Comparison of ENCODE assay signal across 8 cellular contexts in the genomic region with DNA sequence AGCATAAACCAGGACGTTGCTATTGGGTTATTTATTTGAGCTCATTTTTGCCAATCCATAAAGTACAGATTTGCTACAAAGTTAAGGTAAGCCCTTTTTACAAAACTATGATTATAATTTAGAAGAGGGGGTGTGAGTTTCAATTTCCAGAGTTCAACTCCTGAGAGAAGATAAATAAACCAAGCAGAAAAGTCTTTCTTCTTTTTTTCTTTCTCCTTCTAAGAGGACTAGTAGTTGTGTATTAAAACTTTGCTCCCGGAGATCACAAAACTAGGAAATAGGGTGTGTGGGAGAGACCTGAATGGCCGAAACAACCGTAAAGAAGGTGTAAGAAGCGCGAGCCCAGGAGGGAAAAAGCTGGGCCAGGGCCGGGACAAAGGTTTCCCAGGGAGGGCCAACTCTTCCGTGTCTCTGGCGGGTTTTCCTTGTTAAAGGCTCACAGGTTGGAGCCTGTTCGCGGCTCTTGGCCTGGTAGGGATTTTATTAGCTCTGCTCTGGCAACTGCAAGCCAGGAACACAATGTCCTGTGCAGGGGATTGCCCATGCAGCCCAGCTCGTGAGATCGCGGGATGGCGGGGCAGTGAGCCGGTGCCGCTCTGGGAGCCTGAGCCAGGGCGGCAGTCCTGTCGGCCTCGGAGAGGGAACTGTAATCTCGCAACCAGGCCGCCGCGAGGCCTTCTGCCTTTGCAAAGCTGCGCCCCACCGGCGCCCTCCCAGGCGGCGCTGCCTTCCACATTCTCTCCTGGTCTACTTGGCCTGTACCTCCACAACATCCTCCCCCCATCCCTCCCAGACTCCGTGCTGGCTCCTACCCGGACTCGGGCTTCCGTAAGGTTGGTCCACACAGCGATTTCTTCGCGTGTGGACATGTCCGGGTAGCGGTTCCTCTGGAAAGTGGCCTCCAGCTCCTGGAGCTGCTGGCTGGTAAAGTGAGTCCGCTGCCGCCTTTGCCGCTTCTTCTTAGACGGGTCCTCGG. TPM values are rescaled to one million over a fixed set of nuclear protein-coding genes. Genes with fewer than 3 reads are reported as not detected.
DNase-seq lines count a peak whose midpoint lies in the region; ATAC-seq and TF ChIP-seq lines count a peak whose summit lies in the region.

No MANE protein-coding gene starts in this region.

- H3K4me3 ChIP-seq in AG04449 (ENCODE audit: low read depth, low read length), result peak overlapping the region; percentile 6
- peak overlapping the region; percentile 43 for H3K4me3 ChIP-seq in lower lobe of right lung

- peak overlapping the region; percentile 55 for H3K4me2 ChIP-seq in H9 (ENCODE audit: insufficient read depth, insufficient read length, low read length)

- H2AK5ac ChIP-seq in H9 (ENCODE audit: insufficient read length, low read length), result no peak overlapping the region

- no peak overlapping the region for H2AFZ ChIP-seq in H9 (ENCODE audit: low read length)

- no peak overlapping the region for H3T11ph ChIP-seq in H9 (ENCODE audit: low read length)

- no peak overlapping the region for H4K8ac ChIP-seq in H9 (replicated peaks; ENCODE audit: insufficient read length, low read depth, low read length)

- H2BK120ac ChIP-seq in H9 (ENCODE audit: low read depth, low read length, poor library complexity, severe bottlenecking), result no peak overlapping the region

- peak overlapping the region; percentile 75 to 82 for H3K4me3 Mint-ChIP-seq in H9
- H3K4me3 Mint-ChIP-seq in brain, result peak overlapping the region; percentile 80 to 88 (median 84)

- H3K79me1 ChIP-seq in H9 (ENCODE audit: insufficient read depth, low read depth, low read length, poor library complexity, severe bottlenecking), result no peaks in the 10 kb centered on the region

- H2BK20ac ChIP-seq in H9 (ENCODE audit: low read depth, low read length, poor library complexity, severe bottlenecking), result no peak overlapping the region

- H3K9me3 ChIP-seq in H9 (ENCODE audit: control insufficient read depth, low read depth, low read length) (no peaks in the 10 kb centered on the region), lower lobe of right lung (no peaks in the 10 kb centered on the region)

- no peaks in the 10 kb centered on the region for H3K36me3 ChIP-seq in lower lobe of right lung

- H3K23me2 ChIP-seq in H9 (ENCODE audit: insufficient read length, low read depth, low read length, poor library complexity, severe bottlenecking), result peaks cover 36% of the 10 kb centered on the region

- intact Hi-C loops in lower lobe of right lung (cut with DNase I), result no loop called here

- TF ChIP-seq CTCF in AG04449 (IDR thresholded peaks at IDR 0.05; ENCODE audit: insufficient read depth, low read length, missing control alignments), result no peak
- TF ChIP-seq CTCF in H9 (conservative IDR thresholded peaks at IDR 0.05), result peak; percentile 48; the same call in 2 of the 3 replicates
- peak in 1 of 2 experiments; percentile 26 for TF ChIP-seq CTCF in brain (conservative IDR thresholded peaks at IDR 0.05)
- no peak for TF ChIP-seq CTCF in lower lobe of right lung (IDR thresholded peaks at IDR 0.05)
- no peak for TF ChIP-seq CTCF in omental fat pad (IDR thresholded peaks at IDR 0.05)

- no peaks in the 10 kb centered on the region; a peak in 2 of 7 replicates for H3K36me3 Mint-ChIP-seq in H9 (ENCODE audit: insufficient read depth in 1 of 3, low read depth in 3 of 3)
- H3K36me3 Mint-ChIP-seq in brain, result peaks cover 19% of the 10 kb centered on the region

- no peak overlapping the region for H3K27ac ChIP-seq in H9 (ENCODE audit: insufficient read length, low read depth, low read length)
- no peak overlapping the region for H3K27ac ChIP-seq in lower lobe of right lung
- H3K27ac ChIP-seq in caudate nucleus (ENCODE audit: low read depth, low read length), result no peak overlapping the region

- H3K18ac ChIP-seq in H9 (ENCODE audit: insufficient read length, low read depth, low read length), result no peak overlapping the region

- peak overlapping the region in 1 of 3 experiments; percentile 85; a peak in 2 of 7 replicates for H3K27ac Mint-ChIP-seq in H9
- H3K27ac Mint-ChIP-seq in brain, result peak overlapping the region in 3 of 5 experiments; percentile 43 to 94 (median 91)

- no peak overlapping the region for H3K14ac ChIP-seq in H9 (ENCODE audit: insufficient read depth, low read length)

- H3K4me1 ChIP-seq in H9 (ENCODE audit: insufficient read depth, low read length) (no peaks in the 10 kb centered on the region; the same call in 1 of the 2 replicates), lower lobe of right lung (peaks cover 28% of the 10 kb centered on the region)

- H3K9me3 Mint-ChIP-seq in H9 (peaks cover 0 to 19% of the 10 kb centered on the region in 2 experiments; a peak in 3 of 5 replicates), brain (peaks cover 0 to 13% (median 3%) of the 10 kb centered on the region in 5 experiments)

- DNase-seq in AG04449 (ENCODE audit: low read depth, low spot score) (no peak), H9 (peak; percentile 89), lower lobe of right lung (no peak), caudate nucleus (lab: John Stamatoyannopoulos, UW) (no peak), ureter (ENCODE audit: low spot score) (no peak), NCI-H2029 treated with DMSO at 0.1 percent for 48 hours (lab: John Stamatoyannopoulos, UW) (no peak), omental fat pad (ENCODE audit: low spot score) (no peak)

- H3K23ac ChIP-seq in H9 (ENCODE audit: insufficient read length, low read depth, low read length), result no peak overlapping the region

- H3K4ac ChIP-seq in H9 (ENCODE audit: low read depth, low read length), result no peak overlapping the region

- no peak overlapping the region for H2BK15ac ChIP-seq in H9 (ENCODE audit: low read depth, low read length)

- no peaks in the 10 kb centered on the region for H4K20me1 ChIP-seq in H9 (ENCODE audit: control insufficient read depth, insufficient read depth, insufficient read length)

- H4K5ac ChIP-seq in H9 (ENCODE audit: insufficient read length, low read depth, low read length), result no peak overlapping the region

- no peak overlapping the region for H3K56ac ChIP-seq in H9 (ENCODE audit: insufficient read length, low read depth, low read length)

- H3K4me1 Mint-ChIP-seq in H9 (peaks cover 56 to 80% of the 10 kb centered on the region in 2 experiments), brain (peaks cover 65% of the 10 kb centered on the region)

- ATAC-seq in lower lobe of right lung, result peak in 1 of 2 donors; percentile 22
- no peak for ATAC-seq in omental fat pad (ENCODE audit: low FRiP score)

- no peak overlapping the region for H2BK5ac ChIP-seq in H9 (ENCODE audit: insufficient read length, low read length)

- no peak overlapping the region for H3K9ac ChIP-seq in H9 (ENCODE audit: extremely low read depth, insufficient read length, low read length)

- H3K27me3 Mint-ChIP-seq in H9 (ENCODE audit: low read depth) (peaks cover 99% of the 10 kb centered on the region), brain (peaks cover 100% of the 10 kb centered on the region)

- POLR2A ChIA-PET in AG04449 (lab: Yijun Ruan, JAX), result no interaction called here

- H4K91ac ChIP-seq in H9 (ENCODE audit: insufficient read length, low read depth, low read length), result no peak overlapping the region

- H2BK12ac ChIP-seq in H9 (ENCODE audit: insufficient read length, low read depth, low read length), result no peak overlapping the region

- no peaks in the 10 kb centered on the region for H3K79me2 ChIP-seq in H9 (ENCODE audit: insufficient read depth, low read length)

- no CpG with 5 or more reads among the region's 43 CpGs for WGBS in H9 (ENCODE audit: extremely low coverage, insufficient read length, low lambda C conversion rate)

- CTCF ChIA-PET in AG04449 (lab: Yijun Ruan, JAX), result interaction anchor here (1.0 to 2.5 kb wide), 3 partner anchors 11 to 31 kb away, joined by 4 to 7 read pairs (median 5); no protein-coding TSS in a partner anchor

- peaks cover 86% of the 10 kb centered on the region for H3K27me3 ChIP-seq in H9 (ENCODE audit: insufficient read depth, low read length)
- peaks cover 100% of the 10 kb centered on the region for H3K27me3 ChIP-seq in lower lobe of right lung (ENCODE audit: low read depth)

RNA-seq across cellular contexts. Expression of gene PITX2, which starts 2.2 kb away (rescaled TPM):
- total RNA-seq in H9 (2021), result 7.5 and 8.5 TPM in 2 replicates
- not detected for polyA plus RNA-seq in brain (ENCODE audit: insufficient read depth, low read depth, low replicate concordance)
- total RNA-seq in lower lobe of right lung, result not detected
- not detected for total RNA-seq in ureter
- total RNA-seq in omental fat pad, result under 1 TPM in 2 of 4 donors, not detected in 2; 0.28 to 0.36 TPM
